1 cellular context compared by ENCODE assay signal in the genomic region with DNA sequence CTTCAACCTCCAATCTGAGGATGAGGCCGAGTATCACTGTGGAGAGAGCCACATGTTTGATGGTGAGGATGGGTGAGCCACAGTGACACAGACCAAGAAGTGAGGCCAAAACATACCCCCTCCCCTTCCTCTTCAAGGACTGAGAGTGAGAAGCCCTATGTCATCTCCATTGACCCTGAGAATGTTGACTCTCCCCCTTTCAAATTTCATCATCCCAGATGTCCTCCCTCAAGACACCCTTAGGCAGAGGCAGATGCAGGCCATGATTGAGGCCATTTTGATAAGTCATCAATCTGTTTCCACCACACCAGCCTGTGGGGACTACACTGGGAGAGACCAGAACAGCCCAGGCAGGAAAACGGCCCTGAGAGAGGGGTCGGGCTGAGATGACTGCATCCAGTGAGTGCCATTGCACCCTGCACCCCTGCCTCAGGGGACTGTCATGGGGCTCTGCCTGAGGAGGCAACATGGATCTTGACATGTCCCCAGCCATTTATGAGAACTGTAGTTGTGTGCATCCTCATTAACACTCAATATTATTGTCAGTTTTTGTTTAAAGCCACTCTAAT.
A peak's percentile ranks its signal among the peaks of the same experiment; 100 is the strongest.
TF ChIP-seq lines count a peak whose summit lies in the region.

No MANE protein-coding gene starts in this region.

TF ChIP-seq in K562, 482 proteins besides CTCF, POLR2A, EP300 and RAD21 (continued from another document):
- TF ChIP-seq, protein P1, sequence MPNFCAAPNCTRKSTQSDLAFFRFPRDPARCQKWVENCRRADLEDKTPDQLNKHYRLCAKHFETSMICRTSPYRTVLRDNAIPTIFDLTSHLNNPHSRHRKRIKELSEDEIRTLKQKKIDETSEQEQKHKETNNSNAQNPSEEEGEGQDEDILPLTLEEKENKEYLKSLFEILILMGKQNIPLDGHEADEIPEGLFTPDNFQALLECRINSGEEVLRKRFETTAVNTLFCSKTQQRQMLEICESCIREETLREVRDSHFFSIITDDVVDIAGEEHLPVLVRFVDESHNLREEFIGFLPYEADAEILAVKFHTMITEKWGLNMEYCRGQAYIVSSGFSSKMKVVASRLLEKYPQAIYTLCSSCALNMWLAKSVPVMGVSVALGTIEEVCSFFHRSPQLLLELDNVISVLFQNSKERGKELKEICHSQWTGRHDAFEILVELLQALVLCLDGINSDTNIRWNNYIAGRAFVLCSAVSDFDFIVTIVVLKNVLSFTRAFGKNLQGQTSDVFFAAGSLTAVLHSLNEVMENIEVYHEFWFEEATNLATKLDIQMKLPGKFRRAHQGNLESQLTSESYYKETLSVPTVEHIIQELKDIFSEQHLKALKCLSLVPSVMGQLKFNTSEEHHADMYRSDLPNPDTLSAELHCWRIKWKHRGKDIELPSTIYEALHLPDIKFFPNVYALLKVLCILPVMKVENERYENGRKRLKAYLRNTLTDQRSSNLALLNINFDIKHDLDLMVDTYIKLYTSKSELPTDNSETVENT (CRISPR knock-in tag; IDR thresholded peaks at IDR 0.05): no peak
- TF ChIP-seq, protein P2, sequence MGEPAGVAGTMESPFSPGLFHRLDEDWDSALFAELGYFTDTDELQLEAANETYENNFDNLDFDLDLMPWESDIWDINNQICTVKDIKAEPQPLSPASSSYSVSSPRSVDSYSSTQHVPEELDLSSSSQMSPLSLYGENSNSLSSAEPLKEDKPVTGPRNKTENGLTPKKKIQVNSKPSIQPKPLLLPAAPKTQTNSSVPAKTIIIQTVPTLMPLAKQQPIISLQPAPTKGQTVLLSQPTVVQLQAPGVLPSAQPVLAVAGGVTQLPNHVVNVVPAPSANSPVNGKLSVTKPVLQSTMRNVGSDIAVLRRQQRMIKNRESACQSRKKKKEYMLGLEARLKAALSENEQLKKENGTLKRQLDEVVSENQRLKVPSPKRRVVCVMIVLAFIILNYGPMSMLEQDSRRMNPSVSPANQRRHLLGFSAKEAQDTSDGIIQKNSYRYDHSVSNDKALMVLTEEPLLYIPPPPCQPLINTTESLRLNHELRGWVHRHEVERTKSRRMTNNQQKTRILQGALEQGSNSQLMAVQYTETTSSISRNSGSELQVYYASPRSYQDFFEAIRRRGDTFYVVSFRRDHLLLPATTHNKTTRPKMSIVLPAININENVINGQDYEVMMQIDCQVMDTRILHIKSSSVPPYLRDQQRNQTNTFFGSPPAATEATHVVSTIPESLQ (CRISPR knock-in tag; IDR thresholded peaks at IDR 0.05): no peak
- no peak for TF ChIP-seq FUS (optimal IDR thresholded peaks at IDR 0.05; ENCODE audit: low read depth, low read length)
- TF ChIP-seq, protein P3, sequence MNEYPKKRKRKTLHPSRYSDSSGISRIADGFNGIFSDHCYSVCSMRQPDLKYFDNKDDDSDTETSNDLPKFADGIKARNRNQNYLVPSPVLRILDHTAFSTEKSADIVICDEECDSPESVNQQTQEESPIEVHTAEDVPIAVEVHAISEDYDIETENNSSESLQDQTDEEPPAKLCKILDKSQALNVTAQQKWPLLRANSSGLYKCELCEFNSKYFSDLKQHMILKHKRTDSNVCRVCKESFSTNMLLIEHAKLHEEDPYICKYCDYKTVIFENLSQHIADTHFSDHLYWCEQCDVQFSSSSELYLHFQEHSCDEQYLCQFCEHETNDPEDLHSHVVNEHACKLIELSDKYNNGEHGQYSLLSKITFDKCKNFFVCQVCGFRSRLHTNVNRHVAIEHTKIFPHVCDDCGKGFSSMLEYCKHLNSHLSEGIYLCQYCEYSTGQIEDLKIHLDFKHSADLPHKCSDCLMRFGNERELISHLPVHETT (CRISPR knock-in tag; conservative IDR thresholded peaks at IDR 0.05 in 1 of 2, IDR thresholded peaks at IDR 0.05 in 1 of 2): peak in 1 of 2 experiments; percentile 89; a peak in 1 of 4 replicates
- TF ChIP-seq, protein P4, sequence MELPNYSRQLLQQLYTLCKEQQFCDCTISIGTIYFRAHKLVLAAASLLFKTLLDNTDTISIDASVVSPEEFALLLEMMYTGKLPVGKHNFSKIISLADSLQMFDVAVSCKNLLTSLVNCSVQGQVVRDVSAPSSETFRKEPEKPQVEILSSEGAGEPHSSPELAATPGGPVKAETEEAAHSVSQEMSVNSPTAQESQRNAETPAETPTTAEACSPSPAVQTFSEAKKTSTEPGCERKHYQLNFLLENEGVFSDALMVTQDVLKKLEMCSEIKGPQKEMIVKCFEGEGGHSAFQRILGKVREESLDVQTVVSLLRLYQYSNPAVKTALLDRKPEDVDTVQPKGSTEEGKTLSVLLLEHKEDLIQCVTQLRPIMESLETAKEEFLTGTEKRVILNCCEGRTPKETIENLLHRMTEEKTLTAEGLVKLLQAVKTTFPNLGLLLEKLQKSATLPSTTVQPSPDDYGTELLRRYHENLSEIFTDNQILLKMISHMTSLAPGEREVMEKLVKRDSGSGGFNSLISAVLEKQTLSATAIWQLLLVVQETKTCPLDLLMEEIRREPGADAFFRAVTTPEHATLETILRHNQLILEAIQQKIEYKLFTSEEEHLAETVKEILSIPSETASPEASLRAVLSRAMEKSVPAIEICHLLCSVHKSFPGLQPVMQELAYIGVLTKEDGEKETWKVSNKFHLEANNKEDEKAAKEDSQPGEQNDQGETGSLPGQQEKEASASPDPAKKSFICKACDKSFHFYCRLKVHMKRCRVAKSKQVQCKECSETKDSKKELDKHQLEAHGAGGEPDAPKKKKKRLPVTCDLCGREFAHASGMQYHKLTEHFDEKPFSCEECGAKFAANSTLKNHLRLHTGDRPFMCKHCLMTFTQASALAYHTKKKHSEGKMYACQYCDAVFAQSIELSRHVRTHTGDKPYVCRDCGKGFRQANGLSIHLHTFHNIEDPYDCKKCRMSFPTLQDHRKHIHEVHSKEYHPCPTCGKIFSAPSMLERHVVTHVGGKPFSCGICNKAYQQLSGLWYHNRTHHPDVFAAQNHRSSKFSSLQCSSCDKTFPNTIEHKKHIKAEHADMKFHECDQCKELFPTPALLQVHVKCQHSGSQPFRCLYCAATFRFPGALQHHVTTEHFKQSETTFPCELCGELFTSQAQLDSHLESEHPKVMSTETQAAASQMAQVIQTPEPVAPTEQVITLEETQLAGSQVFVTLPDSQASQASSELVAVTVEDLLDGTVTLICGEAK (IDR thresholded peaks at IDR 0.05): no peak
- TF ChIP-seq, protein P4 (CRISPR knock-in tag; IDR thresholded peaks at IDR 0.05): peak; percentile 28; the same call in 1 of the 2 replicates
- no peak for TF ChIP-seq SIX5 (IDR thresholded peaks at IDR 0.05; ENCODE audit: borderline replicate concordance in 1 of 2, insufficient read depth in 1 of 2, low read depth in 1 of 2, low read length in 2 of 2)
- no peak for TF ChIP-seq GATA2 (CRISPR knock-in tag; IDR thresholded peaks at IDR 0.05)
- TF ChIP-seq HDAC6 (IDR thresholded peaks at IDR 0.05; ENCODE audit: low read depth, low read length): no peak
- TF ChIP-seq, protein P5, sequence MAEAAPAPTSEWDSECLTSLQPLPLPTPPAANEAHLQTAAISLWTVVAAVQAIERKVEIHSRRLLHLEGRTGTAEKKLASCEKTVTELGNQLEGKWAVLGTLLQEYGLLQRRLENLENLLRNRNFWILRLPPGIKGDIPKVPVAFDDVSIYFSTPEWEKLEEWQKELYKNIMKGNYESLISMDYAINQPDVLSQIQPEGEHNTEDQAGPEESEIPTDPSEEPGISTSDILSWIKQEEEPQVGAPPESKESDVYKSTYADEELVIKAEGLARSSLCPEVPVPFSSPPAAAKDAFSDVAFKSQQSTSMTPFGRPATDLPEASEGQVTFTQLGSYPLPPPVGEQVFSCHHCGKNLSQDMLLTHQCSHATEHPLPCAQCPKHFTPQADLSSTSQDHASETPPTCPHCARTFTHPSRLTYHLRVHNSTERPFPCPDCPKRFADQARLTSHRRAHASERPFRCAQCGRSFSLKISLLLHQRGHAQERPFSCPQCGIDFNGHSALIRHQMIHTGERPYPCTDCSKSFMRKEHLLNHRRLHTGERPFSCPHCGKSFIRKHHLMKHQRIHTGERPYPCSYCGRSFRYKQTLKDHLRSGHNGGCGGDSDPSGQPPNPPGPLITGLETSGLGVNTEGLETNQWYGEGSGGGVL (CRISPR knock-in tag; IDR thresholded peaks at IDR 0.05): no peak
- no peak for TF ChIP-seq HDAC8 (tag; IDR thresholded peaks at IDR 0.05)
- no peak for TF ChIP-seq NCOA6 (IDR thresholded peaks at IDR 0.05)
- TF ChIP-seq, protein P6, sequence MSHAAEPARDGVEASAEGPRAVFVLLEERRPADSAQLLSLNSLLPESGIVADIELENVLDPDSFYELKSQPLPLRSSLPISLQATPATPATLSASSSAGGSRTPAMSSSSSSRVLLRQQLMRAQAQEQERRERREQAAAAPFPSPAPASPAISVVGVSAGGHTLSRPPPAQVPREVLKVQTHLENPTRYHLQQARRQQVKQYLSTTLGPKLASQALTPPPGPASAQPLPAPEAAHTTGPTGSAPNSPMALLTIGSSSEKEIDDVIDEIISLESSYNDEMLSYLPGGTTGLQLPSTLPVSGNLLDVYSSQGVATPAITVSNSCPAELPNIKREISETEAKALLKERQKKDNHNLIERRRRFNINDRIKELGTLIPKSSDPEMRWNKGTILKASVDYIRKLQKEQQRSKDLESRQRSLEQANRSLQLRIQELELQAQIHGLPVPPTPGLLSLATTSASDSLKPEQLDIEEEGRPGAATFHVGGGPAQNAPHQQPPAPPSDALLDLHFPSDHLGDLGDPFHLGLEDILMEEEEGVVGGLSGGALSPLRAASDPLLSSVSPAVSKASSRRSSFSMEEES (CRISPR knock-in tag; IDR thresholded peaks at IDR 0.05): no peak
- TF ChIP-seq FOXK2 (conservative IDR thresholded peaks at IDR 0.05 in 1 of 2, IDR thresholded peaks at IDR 0.05 in 1 of 2; ENCODE audit: low read depth in 2 of 2): no peak
- TF ChIP-seq ZFX (CRISPR knock-in tag; IDR thresholded peaks at IDR 0.05): no peak
- no peak for TF ChIP-seq JUND (IDR thresholded peaks at IDR 0.05; ENCODE audit: borderline replicate concordance, low read depth, low read length)
- TF ChIP-seq JUND (tag; IDR thresholded peaks at IDR 0.05; ENCODE audit: borderline replicate concordance, low read depth, low read length): no peak
- TF ChIP-seq ZNF184 (CRISPR knock-in tag; IDR thresholded peaks at IDR 0.05): 0 out of 2 replicates have a peak, but pooled peaks have one; percentile 38
- TF ChIP-seq GABPA (tag; conservative IDR thresholded peaks at IDR 0.05; ENCODE audit: low read depth): no peak
- no peak for TF ChIP-seq JUN (IDR thresholded peaks at IDR 0.05; ENCODE audit: borderline replicate concordance, low read depth, low read length)
- TF ChIP-seq JUN (CRISPR knock-in tag; IDR thresholded peaks at IDR 0.05; ENCODE audit: borderline replicate concordance): no peak
- TF ChIP-seq CTBP1 (IDR thresholded peaks at IDR 0.05; ENCODE audit: borderline replicate concordance): no peak
- TF ChIP-seq, protein P7, sequence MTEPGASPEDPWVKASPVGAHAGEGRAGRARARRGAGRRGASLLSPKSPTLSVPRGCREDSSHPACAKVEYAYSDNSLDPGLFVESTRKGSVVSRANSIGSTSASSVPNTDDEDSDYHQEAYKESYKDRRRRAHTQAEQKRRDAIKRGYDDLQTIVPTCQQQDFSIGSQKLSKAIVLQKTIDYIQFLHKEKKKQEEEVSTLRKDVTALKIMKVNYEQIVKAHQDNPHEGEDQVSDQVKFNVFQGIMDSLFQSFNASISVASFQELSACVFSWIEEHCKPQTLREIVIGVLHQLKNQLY (CRISPR knock-in tag; conservative IDR thresholded peaks at IDR 0.05): peak in 1 of 2 experiments; percentile 59; a peak in 1 of 4 replicates
- TF ChIP-seq, protein P8, sequence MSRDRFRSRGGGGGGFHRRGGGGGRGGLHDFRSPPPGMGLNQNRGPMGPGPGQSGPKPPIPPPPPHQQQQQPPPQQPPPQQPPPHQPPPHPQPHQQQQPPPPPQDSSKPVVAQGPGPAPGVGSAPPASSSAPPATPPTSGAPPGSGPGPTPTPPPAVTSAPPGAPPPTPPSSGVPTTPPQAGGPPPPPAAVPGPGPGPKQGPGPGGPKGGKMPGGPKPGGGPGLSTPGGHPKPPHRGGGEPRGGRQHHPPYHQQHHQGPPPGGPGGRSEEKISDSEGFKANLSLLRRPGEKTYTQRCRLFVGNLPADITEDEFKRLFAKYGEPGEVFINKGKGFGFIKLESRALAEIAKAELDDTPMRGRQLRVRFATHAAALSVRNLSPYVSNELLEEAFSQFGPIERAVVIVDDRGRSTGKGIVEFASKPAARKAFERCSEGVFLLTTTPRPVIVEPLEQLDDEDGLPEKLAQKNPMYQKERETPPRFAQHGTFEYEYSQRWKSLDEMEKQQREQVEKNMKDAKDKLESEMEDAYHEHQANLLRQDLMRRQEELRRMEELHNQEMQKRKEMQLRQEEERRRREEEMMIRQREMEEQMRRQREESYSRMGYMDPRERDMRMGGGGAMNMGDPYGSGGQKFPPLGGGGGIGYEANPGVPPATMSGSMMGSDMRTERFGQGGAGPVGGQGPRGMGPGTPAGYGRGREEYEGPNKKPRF (IDR thresholded peaks at IDR 0.05; ENCODE audit: low read depth, low read length): no peak
- TF ChIP-seq SREBF1 (IDR thresholded peaks at IDR 0.05; ENCODE audit: borderline replicate concordance, low read depth, low read length): no peak
- no peak for TF ChIP-seq ZSCAN32 (CRISPR knock-in tag; IDR thresholded peaks at IDR 0.05)
- TF ChIP-seq KAT2B (IDR thresholded peaks at IDR 0.05; ENCODE audit: low read depth, low read length): no peak
